20 cellular contexts compared by ENCODE assay signal in genomic region chr3:138726966-138727365, GRCh38.
DNase-seq lines count a peak whose midpoint lies in the region; ATAC-seq, FAIRE-seq and TF ChIP-seq lines count a peak whose summit lies in the region.
"Had no signal": no experiment of that assay in that cellular context is flagged by ENCODE, and none has a peak within 500 bp of the region (broad histone marks: within the 10 kb centered on the region; RNA-seq: fewer than 3 reads in every experiment).

No MANE protein-coding gene starts in this region.

- H3K9me3 ChIP-seq in CD4-positive, alpha-beta T cell (ENCODE audit: control insufficient read depth, low read length), result no peaks in the 10 kb centered on the region
- no peaks in the 10 kb centered on the region for H3K9me3 ChIP-seq in HepG2 (ENCODE audit: low read length)
- H3K9me3 ChIP-seq: adrenal gland, BLaER1, pancreas had no signal

- in situ Hi-C loops in HepG2 (cut with HindIII; ENCODE audit: extremely low pct_ligation_motif_present, low pct_unique_long_range_greater_than_20kb), result no loop called here

- no peak overlapping the region for H2AFZ ChIP-seq in HepG2 (ENCODE audit: low read length)

- H3K27ac Mint-ChIP-seq in CD4-positive, alpha-beta T cell, result peak overlapping the region; percentile 16
- peak overlapping the region; percentile 71 for H3K27ac Mint-ChIP-seq in dendritic cell treated with granulocyte-macrophage colony-stimulating factor and Interleukin-4, amounts not matched to agents 40 ng/mL and 50 ng/mL, for 4 days
- peak overlapping the region; percentile 4 for H3K27ac Mint-ChIP-seq in neural crest cell (ENCODE audit: unreplicated experiment)
- H3K27ac Mint-ChIP-seq in activated CD8-positive, alpha-beta memory T cell treated with anti-CD3 and anti-CD28 coated beads, Interleukin-2, amount 10 ng/mL, durations not matched to agents 7 days and 5 days, result no peak overlapping the region
- H3K27ac Mint-ChIP-seq: T-helper 1 cell treated with Interleukin-12 subunit alpha and Interleukin-12 subunit beta and Interleukin-4 antibody, amounts not matched to agents 30 μg/mL and 1 μg/mL, for 36 hours had no signal

- intact Hi-C loops in CD4-positive, alpha-beta T cell (cut with DNase I, micrococcal nuclease), result no loop called here
- intact Hi-C loops in dendritic cell treated with granulocyte-macrophage colony-stimulating factor and Interleukin-4, amounts not matched to agents 40 ng/mL and 50 ng/mL, for 4 days (cut with micrococcal nuclease), result no loop called here
- intact Hi-C loops in HepG2 (cut with micrococcal nuclease; ENCODE audit: unreplicated experiment), result no loop called here

- WGBS in HepG2 (ENCODE audit: low lambda C conversion rate), result 97% methylated on average over 4 of the region's 4 CpGs

- H3K4me1 Mint-ChIP-seq in CD4-positive, alpha-beta T cell (ENCODE audit: low read depth), result peaks cover 5% of the 10 kb centered on the region
- peaks cover 23% of the 10 kb centered on the region for H3K4me1 Mint-ChIP-seq in dendritic cell treated with granulocyte-macrophage colony-stimulating factor and Interleukin-4, amounts not matched to agents 40 ng/mL and 50 ng/mL, for 4 days (ENCODE audit: low read depth)
- peaks cover 36% of the 10 kb centered on the region for H3K4me1 Mint-ChIP-seq in neural crest cell
- H3K4me1 Mint-ChIP-seq in activated CD8-positive, alpha-beta memory T cell treated with anti-CD3 and anti-CD28 coated beads, Interleukin-2, amount 10 ng/mL, durations not matched to agents 7 days and 5 days, result peaks cover 4% of the 10 kb centered on the region

- no peaks in the 10 kb centered on the region for H3K79me2 ChIP-seq in HepG2 (ENCODE audit: insufficient read depth, low read length)

- no peak for TF ChIP-seq RAD21 in HepG2 (CRISPR knock-in tag; IDR thresholded peaks at IDR 0.05)

- H3K4me3 ChIP-seq in HepG2 (replicated peaks in 1 of 3; ENCODE audit: insufficient read depth in 1 of 3, low read depth in 2 of 3, low read length in 3 of 3), result no peak overlapping the region
- H3K4me3 ChIP-seq: adrenal gland, BLaER1, dorsolateral prefrontal cortex, pancreas had no signal

- CTCF ChIA-PET in CD4-positive, alpha-beta T cell (lab: Charles Lee), result interaction anchor here (1.1 kb wide), 1 partner anchor 188 kb away, joined by 3 read pairs; no protein-coding TSS in a partner anchor
- CTCF ChIA-PET in activated CD8-positive, alpha-beta memory T cell treated with anti-CD3 and anti-CD28 coated beads, Interleukin-2, amount 10 ng/mL, durations not matched to agents 7 days and 5 days (lab: Charles Lee), result interaction anchor here (1.5 kb wide), 1 partner anchor 11 kb away, joined by 3 read pairs; no protein-coding TSS in a partner anchor
- CTCF ChIA-PET in HepG2 (lab: Yijun Ruan, JAX; ENCODE audit: low intra/inter-chr PET ratio, low total read pairs), result no interaction called here

- no TSS peak for BruUV-seq in HepG2 (replicated peaks; lab: Mats Ljungman, UMichigan)

- TF ChIP-seq POLR2A in HepG2 (IDR thresholded peaks at IDR 0.05; ENCODE audit: insufficient read depth in 1 of 2, low read depth in 2 of 2, low read length in 2 of 2), result no peak

- no peak for DNase-seq in CD4-positive, alpha-beta T cell
- peak; percentile 25 for DNase-seq in OCI-M1 (lab: John Stamatoyannopoulos, UW)
- no peak for DNase-seq in neural crest cell (ENCODE audit: low read depth, low spot score)
- DNase-seq in activated CD8-positive, alpha-beta memory T cell treated with anti-CD3 and anti-CD28 coated beads, Interleukin-2, amount 10 ng/mL, durations not matched to agents 7 days and 5 days, result no peak
- DNase-seq in HepG2 (ENCODE audit: low spot score), result no peak
- DNase-seq: activated CD4-positive, alpha-beta T cell treated with anti-CD3 and anti-CD28 coated beads for 48 hours; activated T-cell treated with anti-CD3 and anti-CD28 coated beads, Interleukin-2, amount 50 U/mL, for 1 hour; adrenal gland; dorsolateral prefrontal cortex; NCI-H2029 treated with DMSO at 0.1 percent for 48 hours; NCI-H748 treated with DMSO at 0.1 percent for 48 hours; pancreas; stimulated activated CD4-positive, alpha-beta T cell treated with anti-CD3 and anti-CD28 coated beads, Interleukin-15, amount 100 ng/mL, for 24 hours had no signal

- no peaks in the 10 kb centered on the region for H3K27me3 ChIP-seq in CD4-positive, alpha-beta T cell (ENCODE audit: control insufficient read depth, insufficient read depth, low read length)
- no peaks in the 10 kb centered on the region for H3K27me3 ChIP-seq in HepG2 (ENCODE audit: control insufficient read depth in 1 of 2, insufficient read depth in 2 of 2, low read length in 2 of 2)
- H3K27me3 ChIP-seq: adrenal gland, BLaER1, dorsolateral prefrontal cortex, pancreas had no signal

- H3K9ac ChIP-seq in HepG2 (ENCODE audit: insufficient read depth, low read depth, low read length), result no peak overlapping the region
- H3K9ac ChIP-seq: BLaER1 had no signal

- POLR2A ChIA-PET in CD4-positive, alpha-beta T cell (lab: Charles Lee), result interaction anchor here (0.8 kb wide), 1 partner anchor 54 kb away, joined by 4 read pairs; no protein-coding TSS in a partner anchor
- POLR2A ChIA-PET in HepG2 (lab: Yijun Ruan, JAX), result no interaction called here

- FAIRE-seq in HepG2 (lab: Jason Lieb, UNC), result no peak
- FAIRE-seq: GM12891, islet of Langerhans, pancreas had no signal

- TF ChIP-seq EP300 in HepG2 (IDR thresholded peaks at IDR 0.05; ENCODE audit: low read depth in 2 of 2, low read length in 2 of 2) (no peak), HepG2 (CRISPR knock-in tag; IDR thresholded peaks at IDR 0.05; ENCODE audit: borderline replicate concordance) (no peak)

- peaks cover 4 to 18% of the 10 kb centered on the region in 2 experiments; a peak in 4 of 5 replicates for H3K36me3 ChIP-seq in HepG2 (replicated peaks in 1 of 2; ENCODE audit: control insufficient read depth in 1 of 2, insufficient read depth in 2 of 2, low read length in 2 of 2)
- H3K36me3 ChIP-seq: adrenal gland, pancreas had no signal

- no peak overlapping the region for H3K4me2 ChIP-seq in HepG2 (ENCODE audit: low read depth, low read length)

- no peak overlapping the region for H3K27ac ChIP-seq in CD4-positive, alpha-beta T cell (ENCODE audit: low read depth, low read length)
- no peak overlapping the region for H3K27ac ChIP-seq in HepG2 (ENCODE audit: extremely low read length, insufficient read depth, low read length)
- H3K27ac ChIP-seq: adrenal gland, BLaER1, pancreas had no signal

- no peak for ATAC-seq in CD4-positive, alpha-beta T cell (ENCODE audit: poor library complexity)
- ATAC-seq in activated CD8-positive, alpha-beta memory T cell treated with anti-CD3 and anti-CD28 coated beads, Interleukin-2, amount 10 ng/mL, durations not matched to agents 7 days and 5 days, result no peak
- ATAC-seq in HG02588 (IDR thresholded peaks at IDR 0.05; ENCODE audit: unreplicated experiment), result no peak
- ATAC-seq in HepG2, result no peak
- ATAC-seq in HG02938 (IDR thresholded peaks at IDR 0.05; ENCODE audit: unreplicated experiment), result no peak

- H3K9me3 Mint-ChIP-seq in CD4-positive, alpha-beta T cell, result no peaks in the 10 kb centered on the region
- H3K9me3 Mint-ChIP-seq in dendritic cell treated with granulocyte-macrophage colony-stimulating factor and Interleukin-4, amounts not matched to agents 40 ng/mL and 50 ng/mL, for 4 days, result no peaks in the 10 kb centered on the region
- H3K9me3 Mint-ChIP-seq in neural crest cell, result no peaks in the 10 kb centered on the region
- no peaks in the 10 kb centered on the region for H3K9me3 Mint-ChIP-seq in activated CD8-positive, alpha-beta memory T cell treated with anti-CD3 and anti-CD28 coated beads, Interleukin-2, amount 10 ng/mL, durations not matched to agents 7 days and 5 days (ENCODE audit: low read depth)
- H3K9me3 Mint-ChIP-seq: T-helper 1 cell treated with Interleukin-12 subunit alpha and Interleukin-12 subunit beta and Interleukin-4 antibody, amounts not matched to agents 30 μg/mL and 1 μg/mL, for 36 hours had no signal

- no peak overlapping the region for H3K4me3 Mint-ChIP-seq in CD4-positive, alpha-beta T cell
- H3K4me3 Mint-ChIP-seq in dendritic cell treated with granulocyte-macrophage colony-stimulating factor and Interleukin-4, amounts not matched to agents 40 ng/mL and 50 ng/mL, for 4 days, result no peak overlapping the region
- H3K4me3 Mint-ChIP-seq in neural crest cell, result no peak overlapping the region
- no peak overlapping the region for H3K4me3 Mint-ChIP-seq in activated CD8-positive, alpha-beta memory T cell treated with anti-CD3 and anti-CD28 coated beads, Interleukin-2, amount 10 ng/mL, durations not matched to agents 7 days and 5 days
- H3K4me3 Mint-ChIP-seq: T-helper 1 cell treated with Interleukin-12 subunit alpha and Interleukin-12 subunit beta and Interleukin-4 antibody, amounts not matched to agents 30 μg/mL and 1 μg/mL, for 36 hours had no signal

- no peaks in the 10 kb centered on the region for H3K4me1 ChIP-seq in HepG2 (ENCODE audit: insufficient read depth, low read length)
- H3K4me1 ChIP-seq: adrenal gland, BLaER1 had no signal

- no peaks in the 10 kb centered on the region for H4K20me1 ChIP-seq in HepG2 (ENCODE audit: insufficient read depth, low read length)
- H4K20me1 ChIP-seq: BLaER1 had no signal

- no peak for TF ChIP-seq CTCF in CD4-positive, alpha-beta T cell (IDR thresholded peaks at IDR 0.05)
- TF ChIP-seq CTCF in neural crest cell (conservative IDR thresholded peaks at IDR 0.05) (no peak), HepG2 (CRISPR knock-in tag; IDR thresholded peaks at IDR 0.05) (no peak)

- no peaks in the 10 kb centered on the region for H3K27me3 Mint-ChIP-seq in CD4-positive, alpha-beta T cell
- H3K27me3 Mint-ChIP-seq in dendritic cell treated with granulocyte-macrophage colony-stimulating factor and Interleukin-4, amounts not matched to agents 40 ng/mL and 50 ng/mL, for 4 days, result no peaks in the 10 kb centered on the region
- no peaks in the 10 kb centered on the region for H3K27me3 Mint-ChIP-seq in neural crest cell (ENCODE audit: low read depth)
- no peaks in the 10 kb centered on the region for H3K27me3 Mint-ChIP-seq in activated CD8-positive, alpha-beta memory T cell treated with anti-CD3 and anti-CD28 coated beads, Interleukin-2, amount 10 ng/mL, durations not matched to agents 7 days and 5 days

- H3K36me3 Mint-ChIP-seq in CD4-positive, alpha-beta T cell (ENCODE audit: low read depth), result peaks cover 56% of the 10 kb centered on the region
- H3K36me3 Mint-ChIP-seq in dendritic cell treated with granulocyte-macrophage colony-stimulating factor and Interleukin-4, amounts not matched to agents 40 ng/mL and 50 ng/mL, for 4 days (ENCODE audit: low read depth), result peaks cover 57% of the 10 kb centered on the region
- peaks cover 4% of the 10 kb centered on the region for H3K36me3 Mint-ChIP-seq in neural crest cell (ENCODE audit: low read depth)
- peaks cover 4% of the 10 kb centered on the region for H3K36me3 Mint-ChIP-seq in activated CD8-positive, alpha-beta memory T cell treated with anti-CD3 and anti-CD28 coated beads, Interleukin-2, amount 10 ng/mL, durations not matched to agents 7 days and 5 days

TF ChIP-seq in HepG2, 621 proteins besides CTCF, POLR2A, EP300 and RAD21 (continues in another document):
- TF ChIP-seq TCF12 (IDR thresholded peaks at IDR 0.05), result no peak
- no peak for TF ChIP-seq TCF12 (CRISPR knock-in tag; IDR thresholded peaks at IDR 0.05)
